ENCODE assay signal across 17 cellular contexts in the genomic region with DNA sequence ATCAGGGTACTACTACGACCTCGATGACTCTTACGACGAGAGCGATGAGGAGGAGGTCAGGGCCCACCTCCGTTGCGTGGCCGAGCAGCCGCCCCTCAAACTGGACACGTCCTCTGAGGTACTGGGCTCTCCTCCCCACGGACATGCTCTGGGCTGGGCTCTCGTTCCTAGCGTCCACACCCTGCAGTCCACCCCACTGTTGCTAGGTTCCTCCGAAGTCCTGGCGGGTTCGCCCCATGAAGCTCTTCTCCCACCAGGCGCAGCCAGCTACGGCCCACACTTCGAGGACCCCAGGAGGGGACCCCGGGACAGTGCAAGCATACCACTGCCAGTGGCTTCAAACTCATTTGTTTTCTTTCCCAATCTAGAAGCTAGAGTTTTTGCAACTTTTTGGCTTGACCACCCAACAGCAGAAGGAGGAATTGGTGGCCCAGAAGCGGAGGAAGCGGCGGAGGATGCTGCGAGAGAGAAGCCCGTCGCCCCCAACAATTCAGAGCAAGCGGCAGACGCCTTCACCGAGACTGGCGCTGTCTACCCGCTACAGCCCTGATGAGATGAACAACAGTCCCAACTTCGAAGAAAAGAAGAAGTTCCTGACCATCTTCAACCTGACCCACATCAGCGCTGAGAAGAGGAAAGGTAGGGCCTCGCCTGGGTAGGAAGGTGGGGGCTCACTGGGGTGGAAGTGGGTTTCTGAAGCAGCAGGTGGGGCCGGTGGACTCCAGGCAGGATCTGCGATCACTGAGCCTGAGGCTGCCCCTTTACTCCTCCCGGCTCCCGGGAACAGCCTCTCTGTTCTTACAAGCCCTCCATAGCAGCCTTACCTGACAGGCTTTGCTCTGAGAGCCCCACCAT. TPM values are rescaled to one million over a fixed set of nuclear protein-coding genes. Genes with fewer than 3 reads are reported as not detected.
A peak's percentile ranks its signal among the peaks of the same experiment; 100 is the strongest.
DNase-seq lines count a peak whose midpoint lies in the region; ATAC-seq and TF ChIP-seq lines count a peak whose summit lies in the region.
"Had no signal": no experiment of that assay in that cellular context is flagged by ENCODE, and none has a peak within 500 bp of the region (broad histone marks: within the 10 kb centered on the region; RNA-seq: fewer than 3 reads in every experiment).

No MANE protein-coding gene starts in this region.

- no peak overlapping the region for H3K27ac Mint-ChIP-seq in endodermal cell
- peak overlapping the region; percentile 81 for H3K27ac Mint-ChIP-seq in neural crest cell (ENCODE audit: unreplicated experiment)

- no peaks in the 10 kb centered on the region for H3K9me3 Mint-ChIP-seq in endodermal cell
- no peaks in the 10 kb centered on the region for H3K9me3 Mint-ChIP-seq in neural crest cell
- H3K9me3 Mint-ChIP-seq: CD14-positive monocyte had no signal

- H3K27ac ChIP-seq in endodermal cell (ENCODE audit: low read depth, low read length) (peak overlapping the region; percentile 98), spleen (no peak overlapping the region), tibial artery (no peak overlapping the region)
- H3K27ac ChIP-seq: SJSA1 had no signal

- no peaks in the 10 kb centered on the region for H3K27me3 Mint-ChIP-seq in endodermal cell (ENCODE audit: insufficient read depth)
- H3K27me3 Mint-ChIP-seq in neural crest cell (ENCODE audit: low read depth): peaks cover 15% of the 10 kb centered on the region

- DNase-seq in left cardiac atrium (peak; percentile 10), Right ventricle myocardium superior (no peak), endodermal cell (no peak), neural crest cell (ENCODE audit: low read depth, low spot score) (no peak), spleen (peak; percentile 62), dermis blood vessel endothelial cell (no peak), tibial artery (no peak)
- DNase-seq: DND-41, KG1, NCI-H1417 treated with DMSO at 0.1 percent for 48 hours, NCI-H187 treated with DMSO at 0.1 percent for 48 hours, NCI-H2227 treated with DMSO at 0.1 percent for 48 hours, NCI-H524 had no signal

- H3K4me3 Mint-ChIP-seq in endodermal cell: no peak overlapping the region
- peak overlapping the region; percentile 80 for H3K4me3 Mint-ChIP-seq in neural crest cell
- H3K4me3 Mint-ChIP-seq: CD14-positive monocyte had no signal

- 97% methylated on average over 36 to 38 of the region's 38 CpGs for WGBS in endodermal cell (ENCODE audit: insufficient coverage in 1 of 2, insufficient read length in 1 of 2), 2 experiments
- 88 to 94% (median 93%) methylated on average over 38 of the region's 38 CpGs for WGBS in spleen, 5 donors

- H3K36me3 Mint-ChIP-seq in endodermal cell (ENCODE audit: low read depth): peaks cover 85% of the 10 kb centered on the region
- H3K36me3 Mint-ChIP-seq in neural crest cell (ENCODE audit: low read depth): peaks cover 25% of the 10 kb centered on the region

- H3K4me1 ChIP-seq in endodermal cell (ENCODE audit: control insufficient read depth, insufficient read depth, low read length) (no peaks in the 10 kb centered on the region), spleen (peaks cover 0 to 14% (median 0%) of the 10 kb centered on the region in 6 donors), tibial artery (no peaks in the 10 kb centered on the region)
- H3K4me1 ChIP-seq: SJSA1 had no signal

- TF ChIP-seq CTCF in endodermal cell (conservative IDR thresholded peaks at IDR 0.05): no peak
- TF ChIP-seq CTCF in neural crest cell (conservative IDR thresholded peaks at IDR 0.05): no peak
- no peak for TF ChIP-seq CTCF in spleen (IDR thresholded peaks at IDR 0.05 in 8 of 11, conservative IDR thresholded peaks at IDR 0.05 in 3 of 11)
- TF ChIP-seq CTCF in tibial artery (IDR thresholded peaks at IDR 0.05): no peak

- H3K4me1 Mint-ChIP-seq in endodermal cell (no peaks in the 10 kb centered on the region), neural crest cell (peaks cover 30% of the 10 kb centered on the region)
- H3K4me1 Mint-ChIP-seq: CD14-positive monocyte had no signal

- H3K36me3 ChIP-seq in endodermal cell (ENCODE audit: control insufficient read depth, insufficient read depth, low read length) (peaks cover 93% of the 10 kb centered on the region), spleen (peaks cover 15 to 100% (median 91%) of the 10 kb centered on the region in 6 donors), tibial artery (peaks cover 63 to 90% (median 84%) of the 10 kb centered on the region in 3 donors)

- no peak overlapping the region for H3K9ac ChIP-seq in endodermal cell (ENCODE audit: extremely low read depth, low read length, poor library complexity, severe bottlenecking)

- H3K4me3 ChIP-seq in endodermal cell (ENCODE audit: low read length) (no peak overlapping the region), spleen (no peak overlapping the region), tibial artery (no peak overlapping the region)
- H3K4me3 ChIP-seq: SJSA1 had no signal

- no peak for TF ChIP-seq POLR2A in spleen (IDR thresholded peaks at IDR 0.05)

- intact Hi-C loops in left cardiac atrium (cut with DNase I): no loop called here
- intact Hi-C loops in Right ventricle myocardium superior (cut with DNase I): no loop called here
- intact Hi-C loops in spleen (cut with DNase I; ENCODE audit: low total_unique reads): no loop called here
- intact Hi-C loops in tibial artery (cut with DNase I; ENCODE audit: low total_unique reads): no loop called here

- H3K9me3 ChIP-seq in endodermal cell (ENCODE audit: control insufficient read depth, low read length): no peaks in the 10 kb centered on the region
- H3K9me3 ChIP-seq in spleen: no peaks in the 10 kb centered on the region
- no peaks in the 10 kb centered on the region for H3K9me3 ChIP-seq in tibial artery
- H3K9me3 ChIP-seq: SJSA1 had no signal

- ATAC-seq in left cardiac atrium: no peak
- no peak for ATAC-seq in Right ventricle myocardium superior (ENCODE audit: poor library complexity)
- ATAC-seq in HG03280 (IDR thresholded peaks at IDR 0.05; ENCODE audit: unreplicated experiment): no peak
- ATAC-seq: HCT116 had no signal

- H3K27me3 ChIP-seq in endodermal cell (ENCODE audit: control insufficient read depth, insufficient read depth, low read length, poor library complexity, severe bottlenecking) (no peaks in the 10 kb centered on the region), spleen (replicated peaks in 1 of 7) (no peaks in the 10 kb centered on the region), tibial artery (no peaks in the 10 kb centered on the region)
- H3K27me3 ChIP-seq: SJSA1 had no signal

RNA-seq across cellular contexts. Expression of a gene that starts 25.6 kb away (rescaled TPM):
- total RNA-seq in left cardiac atrium: 1 to 10 TPM; 1.2 to 2.4 TPM
- total RNA-seq in Right ventricle myocardium superior: 0.81 TPM
- 10 to 100 TPM; 32.8 to 42.3 TPM for total RNA-seq in endodermal cell
- polyA plus RNA-seq in endodermal cell (2013, experiment 1 of 2): 31.2 TPM
- polyA plus RNA-seq in endodermal cell (2013, experiment 2 of 2): 30.9 TPM
- total RNA-seq in neural crest cell: 74.0 and 82.2 TPM in 2 replicates
- total RNA-seq in spleen: 1 to 10 TPM; 1.0 to 7.0 (median 2.3) TPM
- polyA plus RNA-seq in spleen: 1 to 10 TPM; 1.3 to 5.4 (median 2.3) TPM
- 6.6 and 8.6 TPM in 2 replicates for total RNA-seq in dermis blood vessel endothelial cell

RNA-seq across cellular contexts. Expression of a gene that starts 50.1 kb away (rescaled TPM):
- 10 to 100 TPM; 54.6 to 60.6 TPM for total RNA-seq in left cardiac atrium
- 30.3 TPM for total RNA-seq in Right ventricle myocardium superior
- 100 to 1,000 TPM; 108 to 128 TPM for total RNA-seq in endodermal cell
- 55.0 TPM for polyA plus RNA-seq in endodermal cell (2013, experiment 1 of 2)
- polyA plus RNA-seq in endodermal cell (2013, experiment 2 of 2): 54.2 TPM
- total RNA-seq in neural crest cell: 26.7 and 27.3 TPM in 2 replicates
- 100 to 1,000 TPM in 1 of 7 donors, 10 to 100 TPM in 6; 79.8 to 121 (median 91.4) TPM for total RNA-seq in spleen
- polyA plus RNA-seq in spleen: 10 to 100 TPM in 1 of 3 donors, 1 to 10 TPM in 2; 7.4 to 23.2 (median 9.2) TPM
- 27.5 and 28.8 TPM in 2 replicates for total RNA-seq in dermis blood vessel endothelial cell

Comparison
In these comparisons a context has a peak if more than half of its experiments do, and no peak if none do; other contexts are left out.
1. DNase-seq: peak in left cardiac atrium (single experiment) and spleen (single experiment); none in Right ventricle myocardium superior (single experiment), endodermal cell (single experiment), neural crest cell (single experiment), dermis blood vessel endothelial cell (single experiment) and tibial artery (0 of 2).